ENCODE assay signal across 8 cellular contexts in genomic region chr2:173048901-173049661, GRCh38. TPM values are rescaled to one million over a fixed set of nuclear protein-coding genes. Genes with fewer than 3 reads are reported as not detected.
DNase-seq lines count a peak whose midpoint lies in the region; ATAC-seq and TF ChIP-seq lines count a peak whose summit lies in the region.

No MANE protein-coding gene starts in this region.

- H3K4me1 Mint-ChIP-seq in osteocyte (ENCODE audit: unreplicated experiment): peaks cover 59% of the 10 kb centered on the region

- no peak overlapping the region for H2AFZ ChIP-seq in PC-9

- H3K9me3 ChIP-seq in PC-9 (ENCODE audit: insufficient read depth, low read depth): peaks cover 4% of the 10 kb centered on the region; the same call in 1 of the 2 replicates

- POLR2A ChIA-PET in PC-9 (lab: Charles Lee; ENCODE audit: unreplicated experiment): interaction anchor here (0.6 to 1.0 kb wide), 10 partner anchors 24 to 916 kb away, joined by 3 to 11 read pairs (median 6); partner anchors contain the start of gene MAP3K20

- H3K36me3 Mint-ChIP-seq in osteocyte (ENCODE audit: unreplicated experiment): no peaks in the 10 kb centered on the region

- BruUV-seq in PC-9 (replicated peaks; lab: Mats Ljungman, UMichigan): no TSS peak

- H3K36me3 ChIP-seq in PC-9 (ENCODE audit: low read depth): no peaks in the 10 kb centered on the region

- peak overlapping the region; percentile 28; the same call in 1 of the 2 replicates for H3K4me3 ChIP-seq in PC-9
- no peak overlapping the region for H3K4me3 ChIP-seq in coronary artery

- H3K9me2 ChIP-seq in PC-9 (ENCODE audit: insufficient read depth): no peaks in the 10 kb centered on the region; the same call in 1 of the 2 replicates

- H3K4me1 ChIP-seq in PC-9 (replicated peaks; ENCODE audit: insufficient read depth): peaks cover 72% of the 10 kb centered on the region

- H3K9me3 Mint-ChIP-seq in osteocyte (ENCODE audit: unreplicated experiment): peaks cover 3% of the 10 kb centered on the region

- H3K4me2 ChIP-seq in PC-9: peak overlapping the region; percentile 70

- H3K27ac Mint-ChIP-seq in osteocyte (ENCODE audit: unreplicated experiment): peak overlapping the region; percentile 92

- ATAC-seq in GM18870 (IDR thresholded peaks at IDR 0.05; ENCODE audit: unreplicated experiment): peak; percentile 90
- ATAC-seq in HG03139 (IDR thresholded peaks at IDR 0.05; ENCODE audit: unreplicated experiment): peak; percentile 88

- H3K79me2 ChIP-seq in PC-9 (ENCODE audit: low read depth): no peaks in the 10 kb centered on the region

- H4K20me1 ChIP-seq in PC-9 (ENCODE audit: insufficient read depth): no peaks in the 10 kb centered on the region

- TF ChIP-seq CTCF in PC-9 (conservative IDR thresholded peaks at IDR 0.05) (0 out of 2 replicates have a peak, but pooled peaks have one; percentile 6), coronary artery (IDR thresholded peaks at IDR 0.05) (no peak), osteocyte (IDR thresholded peaks at IDR 0.05) (no peak)

- H3F3A ChIP-seq in PC-9 (ENCODE audit: insufficient read depth, low read depth): peaks cover 45% of the 10 kb centered on the region

- H3K27me3 ChIP-seq in PC-9 (ENCODE audit: insufficient read depth, low read depth): no peaks in the 10 kb centered on the region

- no peaks in the 10 kb centered on the region for H3K27me3 Mint-ChIP-seq in osteocyte (ENCODE audit: unreplicated experiment)

- CTCF ChIA-PET in PC-9 (lab: Charles Lee): interaction anchor here (0.6 to 0.7 kb wide), 4 partner anchors 22 to 942 kb away, joined by 3 to 5 read pairs (median 3); no protein-coding TSS in a partner anchor

- DNase-seq in AG08396 (ENCODE audit: low spot score) (peak; percentile 75), PC-9 (peak; percentile 91 to 100), coronary artery (ENCODE audit: low spot score) (no peak), osteocyte (ENCODE audit: extremely low spot score, unreplicated experiment) (no peak), iPS-NIHi11 (ENCODE audit: low spot score) (no peak), epidermal melanocyte (ENCODE audit: insufficient read length, low spot score) (no peak)

- intact Hi-C loops in PC-9 (cut with micrococcal nuclease; ENCODE audit: unreplicated experiment): loop anchor here (1.0 to 2.0 kb wide), 2 partner anchors 26 to 50 kb away; partner anchors contain the start of gene MAP3K20

- H3K27ac ChIP-seq in PC-9 (peak overlapping the region; percentile 88), coronary artery (peak overlapping the region; percentile 50 to 52)

- peak overlapping the region; percentile 3 for H3K4me3 Mint-ChIP-seq in osteocyte (ENCODE audit: unreplicated experiment)

RNA-seq across cellular contexts. Expression of gene MAP3K20, which starts 26.6 kb away (rescaled TPM):
- total RNA-seq in PC-9 (2021) (58.5 and 60.5 TPM in 2 replicates), osteocyte (56.4 and 57.4 TPM in 2 replicates)

Comparison
In these comparisons a context has a peak if more than half of its experiments do, and no peak if none do; other contexts are left out.
1. DNase-seq: peak in AG08396 (single experiment) and PC-9 (2 of 2); none in coronary artery (single experiment), osteocyte (single experiment), iPS-NIHi11 (single experiment) and epidermal melanocyte (single experiment).